In the genomic region with DNA sequence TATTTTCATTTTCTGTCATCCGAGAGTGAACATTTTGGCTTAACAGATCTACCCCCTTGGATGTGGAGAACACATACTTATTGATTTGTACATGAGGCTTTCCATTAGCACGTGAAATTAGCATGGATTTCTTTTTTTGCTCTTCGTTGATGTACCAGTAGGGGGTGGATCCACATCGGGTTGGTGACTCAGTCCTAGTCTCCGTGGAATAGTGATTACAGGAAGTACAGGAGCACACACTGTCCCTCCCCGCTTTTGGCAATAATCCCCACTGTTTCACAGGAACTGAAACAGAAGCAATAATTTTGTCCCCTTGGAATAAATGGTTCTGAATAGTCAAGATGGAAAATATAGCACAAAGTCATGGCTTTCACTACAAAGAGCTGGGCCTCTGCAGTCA, we compare ENCODE assay signal across 11 cellular contexts.
DNase-seq lines count a peak whose midpoint lies in the region; ATAC-seq and TF ChIP-seq lines count a peak whose summit lies in the region.
"Had no signal": no experiment of that assay in that cellular context is flagged by ENCODE, and none has a peak within 500 bp of the region (broad histone marks: within the 10 kb centered on the region; RNA-seq: fewer than 3 reads in every experiment).

No MANE protein-coding gene starts in this region.

- no peaks in the 10 kb centered on the region for H3K36me3 ChIP-seq in MG63

- H3K4me3 ChIP-seq in MG63 (no peak overlapping the region), astrocyte of the spinal cord (ENCODE audit: low read depth, low read length) (no peak overlapping the region)

- DNase-seq in MG63 (peak; percentile 26), astrocyte of the spinal cord (ENCODE audit: low read depth, low spot score) (peak; percentile 29), medulla oblongata (ENCODE audit: extremely low spot score) (peak; percentile 71), HCEC 1CT (no peak)
- DNase-seq in activated effector memory CD4-positive, alpha-beta T cell treated with anti-CD3 and anti-CD28 coated beads, Interleukin-2, amount 50 U/mL, for 16 hours = no peak
- DNase-seq: activated B cell treated with CpG ODN at 0.5 μM for 24 hours; CD8-positive, alpha-beta T cell had no signal

- H3K27me3 ChIP-seq in MG63 = no peaks in the 10 kb centered on the region

- H3K27ac Mint-ChIP-seq in stimulated activated memory B cell treated with anti-CD40 and anti-IgM and Interleukin-4, amounts not matched to agents 10 μg/mL and 1 μg/mL and 100 μg/mL, for 72 hours = no peak overlapping the region
- H3K27ac Mint-ChIP-seq: activated B cell treated with CpG ODN at 0.5 μM for 24 hours; activated naive CD8-positive, alpha-beta T cell; CD8-positive, alpha-beta T cell had no signal

- no peaks in the 10 kb centered on the region for H3K36me3 Mint-ChIP-seq in stimulated activated memory B cell treated with anti-CD40 and anti-IgM and Interleukin-4, amounts not matched to agents 10 μg/mL and 1 μg/mL and 100 μg/mL, for 72 hours
- H3K36me3 Mint-ChIP-seq: activated naive CD8-positive, alpha-beta T cell; CD8-positive, alpha-beta T cell had no signal

- in situ Hi-C loops in astrocyte of the spinal cord (cut with HindIII; ENCODE audit: low sequenced_read_pairs) = no loop called here

- no peak overlapping the region for H3K4me3 Mint-ChIP-seq in stimulated activated memory B cell treated with anti-CD40 and anti-IgM and Interleukin-4, amounts not matched to agents 10 μg/mL and 1 μg/mL and 100 μg/mL, for 72 hours
- H3K4me3 Mint-ChIP-seq: activated B cell treated with CpG ODN at 0.5 μM for 24 hours; activated naive CD8-positive, alpha-beta T cell; CD8-positive, alpha-beta T cell had no signal

- H3K27ac ChIP-seq in C4-2B = no peak overlapping the region

- H3K27me3 Mint-ChIP-seq in stimulated activated memory B cell treated with anti-CD40 and anti-IgM and Interleukin-4, amounts not matched to agents 10 μg/mL and 1 μg/mL and 100 μg/mL, for 72 hours = peaks cover 20% of the 10 kb centered on the region

- H3K9me3 Mint-ChIP-seq in stimulated activated memory B cell treated with anti-CD40 and anti-IgM and Interleukin-4, amounts not matched to agents 10 μg/mL and 1 μg/mL and 100 μg/mL, for 72 hours = no peaks in the 10 kb centered on the region
- H3K9me3 Mint-ChIP-seq: CD8-positive, alpha-beta T cell had no signal

- TF ChIP-seq CTCF in C4-2B (conservative IDR thresholded peaks at IDR 0.05) (peak; percentile 69), astrocyte of the spinal cord (IDR thresholded peaks at IDR 0.05; ENCODE audit: low read depth, low read length) (no peak)

- H3K4me1 Mint-ChIP-seq in stimulated activated memory B cell treated with anti-CD40 and anti-IgM and Interleukin-4, amounts not matched to agents 10 μg/mL and 1 μg/mL and 100 μg/mL, for 72 hours = no peaks in the 10 kb centered on the region
- H3K4me1 Mint-ChIP-seq: activated B cell treated with CpG ODN at 0.5 μM for 24 hours had no signal

- ATAC-seq in HG03565 (IDR thresholded peaks at IDR 0.05; ENCODE audit: unreplicated experiment) = no peak
- ATAC-seq in stimulated activated memory B cell treated with anti-CD40 and anti-IgM and Interleukin-4, amounts not matched to agents 10 μg/mL and 1 μg/mL and 100 μg/mL, for 72 hours = no peak
- ATAC-seq: CD8-positive, alpha-beta T cell had no signal

- H3K9me3 ChIP-seq in MG63 = no peaks in the 10 kb centered on the region

Comparison
In these comparisons a context has a peak if more than half of its experiments do, and no peak if none do; other contexts are left out.
1. DNase-seq: peak in MG63 (single experiment), astrocyte of the spinal cord (single experiment) and medulla oblongata (single experiment); none in activated effector memory CD4-positive, alpha-beta T cell treated with anti-CD3 and anti-CD28 coated beads, Interleukin-2, amount 50 U/mL, for 16 hours (single experiment) and HCEC 1CT (single experiment).